15 cellular contexts compared by ENCODE assay signal in genomic region chr7:69761290-69761922, GRCh38.
"Had no signal": no experiment of that assay in that cellular context is flagged by ENCODE, and none has a peak within 500 bp of the region (broad histone marks: within the 10 kb centered on the region; RNA-seq: fewer than 3 reads in every experiment).

No MANE protein-coding gene starts in this region.

- H3K27ac ChIP-seq: neutrophil, stomach had no signal

- H3K9me3 Mint-ChIP-seq: dendritic cell treated with granulocyte-macrophage colony-stimulating factor and Interleukin-4, amounts not matched to agents 40 ng/mL and 50 ng/mL, for 4 days; type B pancreatic cell had no signal

- DNase-seq: foreskin melanocyte; head of caudate nucleus; hippocampal formation; kidney glomerular epithelial cell; mesendoderm; naive thymus-derived CD4-positive, alpha-beta T cell; right cardiac atrium; small intestine; stimulated activated CD4-positive, alpha-beta T cell treated with anti-CD3 and anti-CD28 coated beads, Interleukin-12 subunit alpha, Interleukin-12 subunit beta, amount 100 ng/mL, for 4 hours; stimulated activated naive CD4-positive, alpha-beta T cell; stomach; substantia nigra had no signal

- H3K4me3 Mint-ChIP-seq: dendritic cell treated with granulocyte-macrophage colony-stimulating factor and Interleukin-4, amounts not matched to agents 40 ng/mL and 50 ng/mL, for 4 days; naive thymus-derived CD4-positive, alpha-beta T cell; type B pancreatic cell had no signal

- H3K4me3 ChIP-seq: stomach had no signal

- H3K36me3 Mint-ChIP-seq: naive thymus-derived CD4-positive, alpha-beta T cell had no signal

- H3K27me3 ChIP-seq: neutrophil, stomach had no signal

- ATAC-seq: naive thymus-derived CD4-positive, alpha-beta T cell; right cardiac atrium had no signal

- H3K9me3 ChIP-seq: neutrophil, stomach had no signal

- H3K36me3 ChIP-seq: neutrophil, stomach had no signal

- H3K27ac Mint-ChIP-seq: dendritic cell treated with granulocyte-macrophage colony-stimulating factor and Interleukin-4, amounts not matched to agents 40 ng/mL and 50 ng/mL, for 4 days; naive thymus-derived CD4-positive, alpha-beta T cell; type B pancreatic cell had no signal

- H3K27me3 Mint-ChIP-seq: dendritic cell treated with granulocyte-macrophage colony-stimulating factor and Interleukin-4, amounts not matched to agents 40 ng/mL and 50 ng/mL, for 4 days; naive thymus-derived CD4-positive, alpha-beta T cell; type B pancreatic cell had no signal
